In the genomic region with DNA sequence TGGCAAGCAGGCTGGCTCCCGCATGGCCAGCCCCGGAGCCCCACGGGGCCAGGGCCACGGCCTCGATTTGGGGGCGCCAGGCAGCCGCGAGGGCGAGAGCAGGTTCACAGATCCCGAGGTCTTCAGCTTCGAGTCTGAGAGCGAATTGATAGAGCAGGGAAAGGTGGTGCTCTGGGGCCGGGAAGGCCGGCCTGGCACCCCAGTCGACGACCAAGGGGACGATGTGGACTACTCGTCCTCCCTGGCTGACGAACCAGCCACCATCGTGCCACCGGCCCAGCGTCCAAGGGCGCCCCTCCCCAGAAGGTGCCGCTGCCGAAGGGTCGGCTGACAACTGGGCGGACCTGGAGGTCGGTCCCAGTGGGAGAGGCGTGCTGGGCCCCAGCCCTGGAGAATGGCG, we compare ENCODE assay signal across 16 cellular contexts. TPM values are rescaled to one million over a fixed set of nuclear protein-coding genes. Genes with fewer than 3 reads are reported as not detected.
"Had no signal": no experiment of that assay in that cellular context is flagged by ENCODE, and none has a peak within 500 bp of the region (broad histone marks: within the 10 kb centered on the region; RNA-seq: fewer than 3 reads in every experiment).

No MANE protein-coding gene starts in this region.

RNA-seq across cellular contexts. Expression of a gene that starts 1.1 kb away (rescaled TPM):
- total RNA-seq: esophagus muscularis mucosa, fibroblast of villous mesenchyme, gastrocnemius medialis, heart right ventricle, left ventricle myocardium inferior, mammary epithelial cell, mucosa of gallbladder, myocyte, natural killer cell, neural crest cell, pancreas, progenitor cell of endocrine pancreas, skeletal muscle tissue, subcutaneous adipose tissue, thoracic aorta, uterus had no signal
- polyA plus RNA-seq: heart right ventricle, mammary epithelial cell, pancreas had no signal

RNA-seq across cellular contexts. Expression of a gene that starts 44.0 kb away (rescaled TPM):
- total RNA-seq: esophagus muscularis mucosa, fibroblast of villous mesenchyme, gastrocnemius medialis, heart right ventricle, left ventricle myocardium inferior, mammary epithelial cell, mucosa of gallbladder, myocyte, natural killer cell, neural crest cell, pancreas, progenitor cell of endocrine pancreas, skeletal muscle tissue, subcutaneous adipose tissue, thoracic aorta, uterus had no signal
- polyA plus RNA-seq: heart right ventricle, mammary epithelial cell, pancreas had no signal
